ENCODE assay signal across 13 cellular contexts in genomic region chr13:113881614-113882265, GRCh38. TPM values are rescaled to one million over a fixed set of nuclear protein-coding genes. Genes with fewer than 3 reads are reported as not detected.
DNase-seq lines count a peak whose midpoint lies in the region; ATAC-seq, FAIRE-seq and TF ChIP-seq lines count a peak whose summit lies in the region.
"Had no signal": no experiment of that assay in that cellular context is flagged by ENCODE, and none has a peak within 500 bp of the region (broad histone marks: within the 10 kb centered on the region; RNA-seq: fewer than 3 reads in every experiment).

No MANE protein-coding gene starts in this region.

- H3K9ac ChIP-seq in neural progenitor cell = no peak overlapping the region

- H3K27me3 ChIP-seq in neural progenitor cell = no peaks in the 10 kb centered on the region
- H3K27me3 ChIP-seq in vagina = no peaks in the 10 kb centered on the region
- H3K27me3 ChIP-seq: testis had no signal

- DNase-seq in activated naive CD8-positive, alpha-beta T cell treated with anti-CD3 and anti-CD28 coated beads, Interleukin-2, amount 10 ng/mL, durations not matched to agents 7 days and 5 days = no peak
- no peak for DNase-seq in activated naive CD8-positive, alpha-beta T cell treated with anti-CD3 and anti-CD28 coated beads for 36 hours
- peak; percentile 22 for DNase-seq in epithelial cell of prostate (ENCODE audit: low read depth, low spot score)
- no peak for DNase-seq in neural progenitor cell (ENCODE audit: low spot score)
- DNase-seq in vagina (ENCODE audit: extremely low spot score in 2 of 2) = peak; percentile 85 to 90
- DNase-seq in frontal cortex (ENCODE audit: low spot score in 2 of 2) = no peak
- no peak for DNase-seq in NCI-H146 (lab: John Stamatoyannopoulos, UW)
- no peak for DNase-seq in GM19240 (ENCODE audit: insufficient read length, low spot score)
- DNase-seq: ACHN; NCI-H1105; stimulated activated CD4-positive, alpha-beta T cell treated with anti-CD3 and anti-CD28 coated beads, Interleukin-1b, Interleukin-23, amount 100 ng/mL, for 48 hours had no signal

- H3K27ac Mint-ChIP-seq in activated naive CD8-positive, alpha-beta T cell treated with anti-CD3 and anti-CD28 coated beads, Interleukin-2, amount 10 ng/mL, durations not matched to agents 7 days and 5 days = no peak overlapping the region
- no peak overlapping the region for H3K27ac Mint-ChIP-seq in activated naive CD8-positive, alpha-beta T cell treated with anti-CD3 and anti-CD28 coated beads for 36 hours
- peak overlapping the region; percentile 37 for H3K27ac Mint-ChIP-seq in neural progenitor cell

- H3K4me1 ChIP-seq in neural progenitor cell = peaks cover 11% of the 10 kb centered on the region
- H3K4me1 ChIP-seq in vagina = peaks cover 22% of the 10 kb centered on the region

- no peak overlapping the region for H3K4me3 ChIP-seq in neural progenitor cell
- H3K4me3 ChIP-seq in vagina = no peak overlapping the region
- H3K4me3 ChIP-seq: testis had no signal

- no peaks in the 10 kb centered on the region for H3F3A ChIP-seq in neural progenitor cell (ENCODE audit: low read depth)

- no peaks in the 10 kb centered on the region for H3K9me3 ChIP-seq in neural progenitor cell (ENCODE audit: low read depth)
- H3K9me3 ChIP-seq in vagina = no peaks in the 10 kb centered on the region
- H3K9me3 ChIP-seq: testis had no signal

- H3K27ac ChIP-seq in epithelial cell of prostate (peak overlapping the region; percentile 37), neural progenitor cell (no peak overlapping the region), vagina (peak overlapping the region; percentile 50)
- H3K27ac ChIP-seq: HL-60 had no signal

- peak; percentile 76 for ATAC-seq in activated naive CD8-positive, alpha-beta T cell treated with anti-CD3 and anti-CD28 coated beads, Interleukin-2, amount 10 ng/mL, durations not matched to agents 7 days and 5 days (ENCODE audit: low read depth)

- H3K36me3 Mint-ChIP-seq in activated naive CD8-positive, alpha-beta T cell treated with anti-CD3 and anti-CD28 coated beads, Interleukin-2, amount 10 ng/mL, durations not matched to agents 7 days and 5 days = no peaks in the 10 kb centered on the region
- no peaks in the 10 kb centered on the region for H3K36me3 Mint-ChIP-seq in activated naive CD8-positive, alpha-beta T cell treated with anti-CD3 and anti-CD28 coated beads for 36 hours
- no peaks in the 10 kb centered on the region for H3K36me3 Mint-ChIP-seq in neural progenitor cell

- H3K9me3 Mint-ChIP-seq in activated naive CD8-positive, alpha-beta T cell treated with anti-CD3 and anti-CD28 coated beads, Interleukin-2, amount 10 ng/mL, durations not matched to agents 7 days and 5 days = no peaks in the 10 kb centered on the region
- H3K9me3 Mint-ChIP-seq in activated naive CD8-positive, alpha-beta T cell treated with anti-CD3 and anti-CD28 coated beads for 36 hours = no peaks in the 10 kb centered on the region
- H3K9me3 Mint-ChIP-seq in neural progenitor cell = peaks cover 2% of the 10 kb centered on the region

- H3K4me2 ChIP-seq in neural progenitor cell = no peak overlapping the region

- peaks cover 13% of the 10 kb centered on the region for H3K4me1 Mint-ChIP-seq in activated naive CD8-positive, alpha-beta T cell treated with anti-CD3 and anti-CD28 coated beads, Interleukin-2, amount 10 ng/mL, durations not matched to agents 7 days and 5 days
- peaks cover 16% of the 10 kb centered on the region for H3K4me1 Mint-ChIP-seq in activated naive CD8-positive, alpha-beta T cell treated with anti-CD3 and anti-CD28 coated beads for 36 hours
- peaks cover 69% of the 10 kb centered on the region for H3K4me1 Mint-ChIP-seq in neural progenitor cell

- H3K4me3 Mint-ChIP-seq in activated naive CD8-positive, alpha-beta T cell treated with anti-CD3 and anti-CD28 coated beads, Interleukin-2, amount 10 ng/mL, durations not matched to agents 7 days and 5 days = no peak overlapping the region
- no peak overlapping the region for H3K4me3 Mint-ChIP-seq in activated naive CD8-positive, alpha-beta T cell treated with anti-CD3 and anti-CD28 coated beads for 36 hours
- no peak overlapping the region for H3K4me3 Mint-ChIP-seq in neural progenitor cell

- H3K36me3 ChIP-seq in neural progenitor cell (no peaks in the 10 kb centered on the region), vagina (no peaks in the 10 kb centered on the region)

- no peaks in the 10 kb centered on the region for H3K27me3 Mint-ChIP-seq in activated naive CD8-positive, alpha-beta T cell treated with anti-CD3 and anti-CD28 coated beads, Interleukin-2, amount 10 ng/mL, durations not matched to agents 7 days and 5 days
- H3K27me3 Mint-ChIP-seq in activated naive CD8-positive, alpha-beta T cell treated with anti-CD3 and anti-CD28 coated beads for 36 hours = peaks cover 3% of the 10 kb centered on the region
- H3K27me3 Mint-ChIP-seq in neural progenitor cell (ENCODE audit: insufficient read depth, low read depth) = peaks cover 11% of the 10 kb centered on the region

- no peak overlapping the region for H2AFZ ChIP-seq in neural progenitor cell (replicated peaks)

- no peaks in the 10 kb centered on the region for H4K20me1 ChIP-seq in neural progenitor cell (ENCODE audit: low read depth)

- intact Hi-C loops in vagina (cut with DNase I) = no loop called here

- TF ChIP-seq CTCF in neural progenitor cell (IDR thresholded peaks at IDR 0.05) (no peak), vagina (IDR thresholded peaks at IDR 0.05) (no peak)

- no peaks in the 10 kb centered on the region for H3K79me2 ChIP-seq in neural progenitor cell (ENCODE audit: low read depth)

- TF ChIP-seq POLR2A in vagina (IDR thresholded peaks at IDR 0.05) = no peak

- POLR2A ChIA-PET in activated naive CD8-positive, alpha-beta T cell treated with anti-CD3 and anti-CD28 coated beads, Interleukin-2, amount 10 ng/mL, durations not matched to agents 7 days and 5 days (lab: Charles Lee) = no interaction called here

- no peak for FAIRE-seq in frontal cortex (lab: Jason Lieb, UNC)

RNA-seq across cellular contexts. Expression of gene GAS6, which starts 17.9 kb away (rescaled TPM):
- total RNA-seq in activated naive CD8-positive, alpha-beta T cell treated with anti-CD3 and anti-CD28 coated beads, Interleukin-2, amount 10 ng/mL, durations not matched to agents 7 days and 5 days = 1 to 10 TPM; 2.1 to 2.6 TPM
- under 1 TPM; 0.16 to 0.27 TPM for total RNA-seq in activated naive CD8-positive, alpha-beta T cell treated with anti-CD3 and anti-CD28 coated beads for 36 hours
- total RNA-seq in neural progenitor cell (ENCODE audit: low replicate concordance) (12.8 and 31.7 TPM in 2 replicates), vagina (215 TPM), frontal cortex (20.4 TPM)

Comparison
In these comparisons a context has a peak if more than half of its experiments do, and no peak if none do; other contexts are left out.
1. DNase-seq: peak in epithelial cell of prostate (single experiment) and vagina (2 of 2); none in activated naive CD8-positive, alpha-beta T cell treated with anti-CD3 and anti-CD28 coated beads, Interleukin-2, amount 10 ng/mL, durations not matched to agents 7 days and 5 days (single experiment), activated naive CD8-positive, alpha-beta T cell treated with anti-CD3 and anti-CD28 coated beads for 36 hours (single experiment), neural progenitor cell (single experiment), frontal cortex (0 of 2), NCI-H146 (single experiment) and GM19240 (single experiment).